In the genomic region with DNA sequence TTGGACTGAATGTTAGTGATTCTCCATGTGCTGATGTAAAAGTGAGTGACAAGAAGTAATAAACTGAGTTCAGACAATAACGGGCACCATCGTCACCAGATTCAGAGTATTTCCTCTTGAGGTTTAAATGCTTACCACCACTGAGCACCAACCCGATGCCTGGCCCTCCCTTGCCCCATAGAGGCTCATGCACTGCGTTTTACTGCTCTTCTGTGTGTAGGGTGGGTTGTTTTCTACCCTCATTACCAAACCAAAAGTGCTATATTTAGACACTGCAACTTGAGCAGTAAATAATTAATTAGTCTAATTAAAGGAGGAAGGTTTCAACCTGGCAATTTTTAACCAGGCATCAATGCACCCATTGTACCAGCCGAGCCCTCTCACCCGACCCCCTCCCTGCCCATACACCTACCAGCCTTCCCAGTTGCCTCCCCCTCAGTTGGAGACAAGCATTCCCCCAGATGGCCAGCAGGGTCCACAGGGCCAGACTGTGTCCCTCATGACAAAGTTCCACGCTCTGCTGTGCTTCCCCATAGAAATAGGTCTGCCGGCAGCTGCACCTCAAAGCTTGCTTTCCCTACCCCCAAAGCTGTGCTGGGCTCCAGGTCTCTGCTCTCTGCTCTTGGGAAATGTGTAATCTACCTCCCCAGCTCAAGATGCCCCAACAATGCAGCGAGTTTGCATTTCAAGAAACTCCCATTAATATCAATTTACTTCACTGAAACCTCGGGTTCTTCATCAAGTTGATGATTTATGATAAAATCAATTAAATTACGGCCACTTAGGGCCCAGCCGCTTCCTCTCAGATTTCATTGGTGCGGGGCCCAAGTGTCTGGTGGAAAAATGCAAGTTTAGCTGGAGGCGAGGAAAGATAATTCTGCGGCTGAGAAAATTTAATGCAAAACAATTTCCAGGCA, we compare ENCODE assay signal across 1 cellular context.
TF ChIP-seq lines count a peak whose summit lies in the region.

No MANE protein-coding gene starts in this region.

TF ChIP-seq in IMR-90, 13 proteins besides CTCF, POLR2A, EP300 and RAD21:
- no peak for TF ChIP-seq MAFK (IDR thresholded peaks at IDR 0.05; ENCODE audit: low read depth, low read length)
- no peak for TF ChIP-seq RCOR1 (IDR thresholded peaks at IDR 0.05; ENCODE audit: insufficient replicate concordance, low read length)
- TF ChIP-seq MXI1 (IDR thresholded peaks at IDR 0.05; ENCODE audit: borderline replicate concordance, low read depth, low read length), result no peak
- TF ChIP-seq SMC3 (IDR thresholded peaks at IDR 0.05; ENCODE audit: low read depth, low read length), result 0 out of 2 replicates have a peak, but pooled peaks have one; percentile 8
- no peak for TF ChIP-seq BHLHE40 (IDR thresholded peaks at IDR 0.05; ENCODE audit: low read depth, low read length)
